In genomic region chr6:24402697-24403500, GRCh38 we compare ENCODE assay signal across 8 cellular contexts. TPM values are rescaled to one million over a fixed set of nuclear protein-coding genes. Genes with fewer than 3 reads are reported as not detected.
A peak's percentile ranks its signal among the peaks of the same experiment; 100 is the strongest.
DNase-seq lines count a peak whose midpoint lies in the region; ATAC-seq and TF ChIP-seq lines count a peak whose summit lies in the region.

MRS2 (plus strand) TSS chr6:24402936; CDS start chr6:24403047, 111 bp downstream.

- H3K27ac Mint-ChIP-seq in activated naive CD8-positive, alpha-beta T cell treated with anti-CD3 and anti-CD28 coated beads, Interleukin-2, amount 50 U/mL, for 24 hours, result peak within 1 kb of the TSS; percentile 87

- peak within 1 kb of the TSS; percentile 55 for H3K27ac ChIP-seq in parathyroid adenoma
- H3K27ac ChIP-seq in tibial artery, result peak within 1 kb of the TSS; percentile 71 to 81

- H3K36me3 Mint-ChIP-seq in activated naive CD8-positive, alpha-beta T cell treated with anti-CD3 and anti-CD28 coated beads, Interleukin-2, amount 50 U/mL, for 24 hours (ENCODE audit: low read depth), result peaks cover 8% of the 10 kb centered on the region

- intact Hi-C loops in Right ventricle myocardium superior (cut with DNase I) (no loop called here), tibial artery (cut with DNase I; ENCODE audit: low total_unique reads) (loop anchor here (5.0 kb wide), 1 partner anchor 684 kb away; no protein-coding TSS in a partner anchor)

- peaks cover 29% of the 10 kb centered on the region for H3K4me1 Mint-ChIP-seq in activated naive CD8-positive, alpha-beta T cell treated with anti-CD3 and anti-CD28 coated beads, Interleukin-2, amount 50 U/mL, for 24 hours

- peak within 1 kb of the TSS; percentile 94 for H3K4me3 Mint-ChIP-seq in activated naive CD8-positive, alpha-beta T cell treated with anti-CD3 and anti-CD28 coated beads, Interleukin-2, amount 50 U/mL, for 24 hours

- H3K9me3 ChIP-seq in parathyroid adenoma (ENCODE audit: control insufficient read depth, low read length) (no peaks in the 10 kb centered on the region), tibial artery (no peaks in the 10 kb centered on the region)

- H3K27me3 Mint-ChIP-seq in activated naive CD8-positive, alpha-beta T cell treated with anti-CD3 and anti-CD28 coated beads, Interleukin-2, amount 50 U/mL, for 24 hours, result peaks cover 9% of the 10 kb centered on the region

- no peak within 1 kb of the TSS for H3K9ac ChIP-seq in parathyroid adenoma

- peaks cover 24% of the 10 kb centered on the region for H3K79me2 ChIP-seq in parathyroid adenoma

- H3K4me2 ChIP-seq in parathyroid adenoma (ENCODE audit: low read length), result peak within 1 kb of the TSS; percentile 88

- H3K4me3 ChIP-seq in GM12865 (ENCODE audit: low read depth, low read length), result peak within 1 kb of the TSS; percentile 77
- H3K4me3 ChIP-seq in parathyroid adenoma (ENCODE audit: low read depth, low read length), result peak within 1 kb of the TSS; percentile 95
- H3K4me3 ChIP-seq in tibial artery, result peak within 1 kb of the TSS; percentile 70 to 80

- H3K27me3 ChIP-seq in parathyroid adenoma (ENCODE audit: control insufficient read depth, insufficient read depth, low read length) (no peaks in the 10 kb centered on the region), tibial artery (peaks cover 0 to 12% of the 10 kb centered on the region in 2 donors)

- H2AFZ ChIP-seq in parathyroid adenoma, result peak within 1 kb of the TSS; percentile 79

- DNase-seq in GM12865 (ENCODE audit: low read depth) (peak; percentile 92), NCI-H1092 treated with DMSO at 0.1 percent for 48 hours (lab: John Stamatoyannopoulos, UW) (peak; percentile 74), SW480 (ENCODE audit: low spot score) (peak; percentile 93), Right ventricle myocardium superior (peak; percentile 92), tibial artery (peak; percentile 80 to 91)
- DNase-seq in activated naive CD8-positive, alpha-beta T cell treated with anti-CD3 and anti-CD28 coated beads, Interleukin-2, amount 50 U/mL, for 24 hours, result peak; percentile 80

- H3K4me1 ChIP-seq in parathyroid adenoma (peaks cover 9% of the 10 kb centered on the region), tibial artery (peaks cover 0 to 24% (median 8%) of the 10 kb centered on the region in 4 donors)

- peak; percentile 98 for ATAC-seq in HG02623 (IDR thresholded peaks at IDR 0.05; ENCODE audit: unreplicated experiment)
- peak; percentile 96 for ATAC-seq in activated naive CD8-positive, alpha-beta T cell treated with anti-CD3 and anti-CD28 coated beads, Interleukin-2, amount 50 U/mL, for 24 hours
- ATAC-seq in Right ventricle myocardium superior (ENCODE audit: poor library complexity), result peak; percentile 100

- no peaks in the 10 kb centered on the region for H3K36me3 ChIP-seq in parathyroid adenoma (ENCODE audit: control insufficient read depth, insufficient read depth, low read length)
- H3K36me3 ChIP-seq in tibial artery, result peaks cover 0 to 17% (median 6%) of the 10 kb centered on the region in 3 donors

- TF ChIP-seq CTCF in GM12865 (IDR thresholded peaks at IDR 0.05; ENCODE audit: insufficient read depth, low read depth, low read length, missing control alignments), result no peak
- no peak for TF ChIP-seq CTCF in parathyroid adenoma (IDR thresholded peaks at IDR 0.05)
- no peak for TF ChIP-seq CTCF in tibial artery (IDR thresholded peaks at IDR 0.05)

- H3K9me3 Mint-ChIP-seq in activated naive CD8-positive, alpha-beta T cell treated with anti-CD3 and anti-CD28 coated beads, Interleukin-2, amount 50 U/mL, for 24 hours, result no peaks in the 10 kb centered on the region

RNA-seq across cellular contexts. Expression of gene MRS2, which starts in this region (rescaled TPM):
- total RNA-seq in Right ventricle myocardium superior, result 43.8 TPM

Comparison
In these comparisons a context has a peak if more than half of its experiments do, and no peak if none do; other contexts are left out.
1. Peak in every context shown above with its lines: DNase-seq, ATAC-seq, H3K4me3 ChIP-seq and H3K27ac ChIP-seq.